1 cellular context compared by ENCODE assay signal in the genomic region with DNA sequence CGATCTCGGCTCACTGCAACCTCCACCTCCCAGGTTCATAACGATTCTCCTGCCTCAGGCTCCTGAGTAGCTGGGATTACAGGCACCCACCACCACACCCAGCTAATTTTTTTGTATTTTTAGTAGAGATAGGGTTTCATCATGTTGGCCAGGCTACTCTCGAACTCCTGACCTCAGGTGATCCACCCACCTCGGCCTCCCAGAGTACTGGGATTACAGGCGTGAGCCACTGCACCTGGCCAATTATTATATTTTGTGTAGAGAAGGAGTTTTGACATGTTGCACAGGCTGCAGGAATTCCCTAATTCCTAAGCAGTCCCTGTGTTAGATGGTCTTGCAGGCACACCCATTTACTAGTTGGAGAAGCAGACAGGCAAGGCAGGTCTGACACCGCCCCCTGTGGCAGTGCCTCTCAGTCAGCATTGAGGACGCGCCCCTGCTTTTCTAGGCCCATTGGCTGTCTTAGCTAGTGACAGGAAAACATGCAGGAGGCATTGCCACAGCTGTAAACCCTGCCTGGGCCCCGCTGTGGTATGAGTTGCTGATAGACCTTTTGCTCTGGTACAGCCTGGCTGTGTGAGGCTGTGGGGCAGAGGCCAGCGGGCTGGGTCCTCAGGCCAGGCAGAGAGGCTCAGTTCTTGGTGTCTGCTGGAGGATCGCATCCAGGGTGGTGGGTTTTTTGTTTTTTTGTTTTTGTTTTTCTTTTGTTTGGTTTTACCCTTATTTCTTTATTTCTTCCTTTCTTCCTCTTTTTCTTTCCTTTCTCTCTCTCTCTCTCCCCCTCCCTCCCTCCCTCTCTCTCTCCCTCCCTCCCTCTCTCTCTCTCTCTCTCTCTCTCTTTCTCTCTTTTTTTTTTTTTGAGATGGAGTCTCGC.
TF ChIP-seq lines count a peak whose summit lies in the region.

No MANE protein-coding gene starts in this region.

TF ChIP-seq in HepG2, 621 proteins besides CTCF, POLR2A, EP300 and RAD21 (continued from another document and continues in another):
- TF ChIP-seq, protein P1, sequence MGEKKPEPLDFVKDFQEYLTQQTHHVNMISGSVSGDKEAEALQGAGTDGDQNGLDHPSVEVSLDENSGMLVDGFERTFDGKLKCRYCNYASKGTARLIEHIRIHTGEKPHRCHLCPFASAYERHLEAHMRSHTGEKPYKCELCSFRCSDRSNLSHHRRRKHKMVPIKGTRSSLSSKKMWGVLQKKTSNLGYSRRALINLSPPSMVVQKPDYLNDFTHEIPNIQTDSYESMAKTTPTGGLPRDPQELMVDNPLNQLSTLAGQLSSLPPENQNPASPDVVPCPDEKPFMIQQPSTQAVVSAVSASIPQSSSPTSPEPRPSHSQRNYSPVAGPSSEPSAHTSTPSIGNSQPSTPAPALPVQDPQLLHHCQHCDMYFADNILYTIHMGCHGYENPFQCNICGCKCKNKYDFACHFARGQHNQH (CRISPR knock-in tag; IDR thresholded peaks at IDR 0.05): 0 out of 2 replicates have a peak, but pooled peaks have one; percentile 28
- TF ChIP-seq ZNF350 (CRISPR knock-in tag; IDR thresholded peaks at IDR 0.05; ENCODE audit: borderline replicate concordance, low read depth) (0 out of 2 replicates have a peak, but pooled peaks have one; percentile 29), SIN3A (IDR thresholded peaks at IDR 0.05; ENCODE audit: borderline replicate concordance, low read depth, low read length) (peak; percentile 61; the same call in 1 of the 2 replicates), ZNF614 (CRISPR knock-in tag; IDR thresholded peaks at IDR 0.05; ENCODE audit: borderline replicate concordance) (peak; percentile 68), FOXC1 (CRISPR knock-in tag; IDR thresholded peaks at IDR 0.05; ENCODE audit: borderline replicate concordance) (peak; percentile 31; the same call in 1 of the 2 replicates), REPIN1 (CRISPR knock-in tag; IDR thresholded peaks at IDR 0.05; ENCODE audit: borderline replicate concordance, low read depth) (peak; percentile 56; the same call in 1 of the 2 replicates), PHF21A (CRISPR knock-in tag; IDR thresholded peaks at IDR 0.05) (0 out of 2 replicates have a peak, but pooled peaks have one; percentile 26), FOXK1 (CRISPR knock-in tag; IDR thresholded peaks at IDR 0.05; ENCODE audit: borderline replicate concordance, low read depth) (peak; percentile 39; the same call in 1 of the 2 replicates), ZFP36L1 (CRISPR knock-in tag; IDR thresholded peaks at IDR 0.05) (0 out of 2 replicates have a peak, but pooled peaks have one; percentile 24), ZFY (CRISPR knock-in tag; IDR thresholded peaks at IDR 0.05) (peak; percentile 54; the same call in 1 of the 2 replicates), RXRB (CRISPR knock-in tag; IDR thresholded peaks at IDR 0.05; ENCODE audit: borderline replicate concordance) (peak; percentile 54; the same call in 1 of the 2 replicates), TARDBP (CRISPR knock-in tag; IDR thresholded peaks at IDR 0.05) (peak; percentile 53; the same call in 1 of the 2 replicates), ZKSCAN8 (CRISPR knock-in tag; IDR thresholded peaks at IDR 0.05; ENCODE audit: borderline replicate concordance) (peak; percentile 47; the same call in 1 of the 2 replicates), HNRNPL (IDR thresholded peaks at IDR 0.05; ENCODE audit: low read depth, low read length) (0 out of 2 replicates have a peak, but pooled peaks have one; percentile 58)
- TF ChIP-seq, protein P2, sequence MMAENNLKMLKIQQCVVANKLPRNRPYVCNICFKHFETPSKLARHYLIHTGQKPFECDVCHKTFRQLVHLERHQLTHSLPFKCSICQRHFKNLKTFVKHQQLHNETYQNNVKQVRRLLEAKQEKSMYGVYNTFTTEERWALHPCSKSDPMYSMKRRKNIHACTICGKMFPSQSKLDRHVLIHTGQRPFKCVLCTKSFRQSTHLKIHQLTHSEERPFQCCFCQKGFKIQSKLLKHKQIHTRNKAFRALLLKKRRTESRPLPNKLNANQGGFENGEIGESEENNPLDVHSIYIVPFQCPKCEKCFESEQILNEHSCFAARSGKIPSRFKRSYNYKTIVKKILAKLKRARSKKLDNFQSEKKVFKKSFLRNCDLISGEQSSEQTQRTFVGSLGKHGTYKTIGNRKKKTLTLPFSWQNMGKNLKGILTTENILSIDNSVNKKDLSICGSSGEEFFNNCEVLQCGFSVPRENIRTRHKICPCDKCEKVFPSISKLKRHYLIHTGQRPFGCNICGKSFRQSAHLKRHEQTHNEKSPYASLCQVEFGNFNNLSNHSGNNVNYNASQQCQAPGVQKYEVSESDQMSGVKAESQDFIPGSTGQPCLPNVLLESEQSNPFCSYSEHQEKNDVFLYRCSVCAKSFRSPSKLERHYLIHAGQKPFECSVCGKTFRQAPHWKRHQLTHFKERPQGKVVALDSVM (CRISPR knock-in tag; IDR thresholded peaks at IDR 0.05): peak; percentile 74
- TF ChIP-seq, protein P3, sequence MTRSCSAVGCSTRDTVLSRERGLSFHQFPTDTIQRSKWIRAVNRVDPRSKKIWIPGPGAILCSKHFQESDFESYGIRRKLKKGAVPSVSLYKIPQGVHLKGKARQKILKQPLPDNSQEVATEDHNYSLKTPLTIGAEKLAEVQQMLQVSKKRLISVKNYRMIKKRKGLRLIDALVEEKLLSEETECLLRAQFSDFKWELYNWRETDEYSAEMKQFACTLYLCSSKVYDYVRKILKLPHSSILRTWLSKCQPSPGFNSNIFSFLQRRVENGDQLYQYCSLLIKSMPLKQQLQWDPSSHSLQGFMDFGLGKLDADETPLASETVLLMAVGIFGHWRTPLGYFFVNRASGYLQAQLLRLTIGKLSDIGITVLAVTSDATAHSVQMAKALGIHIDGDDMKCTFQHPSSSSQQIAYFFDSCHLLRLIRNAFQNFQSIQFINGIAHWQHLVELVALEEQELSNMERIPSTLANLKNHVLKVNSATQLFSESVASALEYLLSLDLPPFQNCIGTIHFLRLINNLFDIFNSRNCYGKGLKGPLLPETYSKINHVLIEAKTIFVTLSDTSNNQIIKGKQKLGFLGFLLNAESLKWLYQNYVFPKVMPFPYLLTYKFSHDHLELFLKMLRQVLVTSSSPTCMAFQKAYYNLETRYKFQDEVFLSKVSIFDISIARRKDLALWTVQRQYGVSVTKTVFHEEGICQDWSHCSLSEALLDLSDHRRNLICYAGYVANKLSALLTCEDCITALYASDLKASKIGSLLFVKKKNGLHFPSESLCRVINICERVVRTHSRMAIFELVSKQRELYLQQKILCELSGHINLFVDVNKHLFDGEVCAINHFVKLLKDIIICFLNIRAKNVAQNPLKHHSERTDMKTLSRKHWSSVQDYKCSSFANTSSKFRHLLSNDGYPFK (CRISPR knock-in tag; IDR thresholded peaks at IDR 0.05; ENCODE audit: borderline replicate concordance): peak; percentile 34; the same call in 1 of the 2 replicates
- TF ChIP-seq, protein P4, sequence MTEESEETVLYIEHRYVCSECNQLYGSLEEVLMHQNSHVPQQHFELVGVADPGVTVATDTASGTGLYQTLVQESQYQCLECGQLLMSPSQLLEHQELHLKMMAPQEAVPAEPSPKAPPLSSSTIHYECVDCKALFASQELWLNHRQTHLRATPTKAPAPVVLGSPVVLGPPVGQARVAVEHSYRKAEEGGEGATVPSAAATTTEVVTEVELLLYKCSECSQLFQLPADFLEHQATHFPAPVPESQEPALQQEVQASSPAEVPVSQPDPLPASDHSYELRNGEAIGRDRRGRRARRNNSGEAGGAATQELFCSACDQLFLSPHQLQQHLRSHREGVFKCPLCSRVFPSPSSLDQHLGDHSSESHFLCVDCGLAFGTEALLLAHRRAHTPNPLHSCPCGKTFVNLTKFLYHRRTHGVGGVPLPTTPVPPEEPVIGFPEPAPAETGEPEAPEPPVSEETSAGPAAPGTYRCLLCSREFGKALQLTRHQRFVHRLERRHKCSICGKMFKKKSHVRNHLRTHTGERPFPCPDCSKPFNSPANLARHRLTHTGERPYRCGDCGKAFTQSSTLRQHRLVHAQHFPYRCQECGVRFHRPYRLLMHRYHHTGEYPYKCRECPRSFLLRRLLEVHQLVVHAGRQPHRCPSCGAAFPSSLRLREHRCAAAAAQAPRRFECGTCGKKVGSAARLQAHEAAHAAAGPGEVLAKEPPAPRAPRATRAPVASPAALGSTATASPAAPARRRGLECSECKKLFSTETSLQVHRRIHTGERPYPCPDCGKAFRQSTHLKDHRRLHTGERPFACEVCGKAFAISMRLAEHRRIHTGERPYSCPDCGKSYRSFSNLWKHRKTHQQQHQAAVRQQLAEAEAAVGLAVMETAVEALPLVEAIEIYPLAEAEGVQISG (CRISPR knock-in tag; IDR thresholded peaks at IDR 0.05): peak; percentile 52
- TF ChIP-seq, protein P5, sequence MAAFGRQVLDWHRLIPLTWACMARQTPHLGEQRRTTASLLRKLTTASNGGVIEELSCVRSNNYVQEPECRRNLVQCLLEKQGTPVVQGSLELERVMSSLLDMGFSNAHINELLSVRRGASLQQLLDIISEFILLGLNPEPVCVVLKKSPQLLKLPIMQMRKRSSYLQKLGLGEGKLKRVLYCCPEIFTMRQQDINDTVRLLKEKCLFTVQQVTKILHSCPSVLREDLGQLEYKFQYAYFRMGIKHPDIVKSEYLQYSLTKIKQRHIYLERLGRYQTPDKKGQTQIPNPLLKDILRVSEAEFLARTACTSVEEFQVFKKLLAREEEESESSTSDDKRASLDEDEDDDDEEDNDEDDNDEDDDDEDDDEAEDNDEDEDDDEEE (CRISPR knock-in tag; IDR thresholded peaks at IDR 0.05): 0 out of 2 replicates have a peak, but pooled peaks have one; percentile 43
- TF ChIP-seq, protein P6, sequence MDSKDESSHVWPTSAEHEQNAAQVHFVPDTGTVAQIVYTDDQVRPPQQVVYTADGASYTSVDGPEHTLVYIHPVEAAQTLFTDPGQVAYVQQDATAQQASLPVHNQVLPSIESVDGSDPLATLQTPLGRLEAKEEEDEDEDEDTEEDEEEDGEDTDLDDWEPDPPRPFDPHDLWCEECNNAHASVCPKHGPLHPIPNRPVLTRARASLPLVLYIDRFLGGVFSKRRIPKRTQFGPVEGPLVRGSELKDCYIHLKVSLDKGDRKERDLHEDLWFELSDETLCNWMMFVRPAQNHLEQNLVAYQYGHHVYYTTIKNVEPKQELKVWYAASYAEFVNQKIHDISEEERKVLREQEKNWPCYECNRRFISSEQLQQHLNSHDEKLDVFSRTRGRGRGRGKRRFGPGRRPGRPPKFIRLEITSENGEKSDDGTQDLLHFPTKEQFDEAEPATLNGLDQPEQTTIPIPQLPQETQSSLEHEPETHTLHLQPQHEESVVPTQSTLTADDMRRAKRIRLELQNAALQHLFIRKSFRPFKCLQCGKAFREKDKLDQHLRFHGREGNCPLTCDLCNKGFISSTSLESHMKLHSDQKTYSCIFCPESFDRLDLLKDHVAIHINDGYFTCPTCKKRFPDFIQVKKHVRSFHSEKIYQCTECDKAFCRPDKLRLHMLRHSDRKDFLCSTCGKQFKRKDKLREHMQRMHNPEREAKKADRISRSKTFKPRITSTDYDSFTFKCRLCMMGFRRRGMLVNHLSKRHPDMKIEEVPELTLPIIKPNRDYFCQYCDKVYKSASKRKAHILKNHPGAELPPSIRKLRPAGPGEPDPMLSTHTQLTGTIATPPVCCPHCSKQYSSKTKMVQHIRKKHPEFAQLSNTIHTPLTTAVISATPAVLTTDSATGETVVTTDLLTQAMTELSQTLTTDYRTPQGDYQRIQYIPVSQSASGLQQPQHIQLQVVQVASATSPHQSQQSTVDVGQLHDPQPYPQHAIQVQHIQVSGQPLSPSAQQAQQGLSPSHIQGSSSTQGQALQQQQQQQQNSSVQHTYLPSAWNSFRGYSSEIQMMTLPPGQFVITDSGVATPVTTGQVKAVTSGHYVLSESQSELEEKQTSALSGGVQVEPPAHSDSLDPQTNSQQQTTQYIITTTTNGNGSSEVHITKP (CRISPR knock-in tag; IDR thresholded peaks at IDR 0.05; ENCODE audit: low read depth): peak; percentile 75; the same call in 1 of the 2 replicates
- TF ChIP-seq, protein P7, sequence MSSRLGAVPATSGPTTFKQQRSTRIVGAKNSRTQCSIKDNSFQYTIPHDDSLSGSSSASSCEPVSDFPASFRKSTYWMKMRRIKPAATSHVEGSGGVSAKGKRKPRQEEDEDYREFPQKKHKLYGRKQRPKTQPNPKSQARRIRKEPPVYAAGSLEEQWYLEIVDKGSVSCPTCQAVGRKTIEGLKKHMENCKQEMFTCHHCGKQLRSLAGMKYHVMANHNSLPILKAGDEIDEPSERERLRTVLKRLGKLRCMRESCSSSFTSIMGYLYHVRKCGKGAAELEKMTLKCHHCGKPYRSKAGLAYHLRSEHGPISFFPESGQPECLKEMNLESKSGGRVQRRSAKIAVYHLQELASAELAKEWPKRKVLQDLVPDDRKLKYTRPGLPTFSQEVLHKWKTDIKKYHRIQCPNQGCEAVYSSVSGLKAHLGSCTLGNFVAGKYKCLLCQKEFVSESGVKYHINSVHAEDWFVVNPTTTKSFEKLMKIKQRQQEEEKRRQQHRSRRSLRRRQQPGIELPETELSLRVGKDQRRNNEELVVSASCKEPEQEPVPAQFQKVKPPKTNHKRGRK (CRISPR knock-in tag; IDR thresholded peaks at IDR 0.05): peak; percentile 70
- TF ChIP-seq, protein P8, sequence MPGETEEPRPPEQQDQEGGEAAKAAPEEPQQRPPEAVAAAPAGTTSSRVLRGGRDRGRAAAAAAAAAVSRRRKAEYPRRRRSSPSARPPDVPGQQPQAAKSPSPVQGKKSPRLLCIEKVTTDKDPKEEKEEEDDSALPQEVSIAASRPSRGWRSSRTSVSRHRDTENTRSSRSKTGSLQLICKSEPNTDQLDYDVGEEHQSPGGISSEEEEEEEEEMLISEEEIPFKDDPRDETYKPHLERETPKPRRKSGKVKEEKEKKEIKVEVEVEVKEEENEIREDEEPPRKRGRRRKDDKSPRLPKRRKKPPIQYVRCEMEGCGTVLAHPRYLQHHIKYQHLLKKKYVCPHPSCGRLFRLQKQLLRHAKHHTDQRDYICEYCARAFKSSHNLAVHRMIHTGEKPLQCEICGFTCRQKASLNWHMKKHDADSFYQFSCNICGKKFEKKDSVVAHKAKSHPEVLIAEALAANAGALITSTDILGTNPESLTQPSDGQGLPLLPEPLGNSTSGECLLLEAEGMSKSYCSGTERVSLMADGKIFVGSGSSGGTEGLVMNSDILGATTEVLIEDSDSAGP (CRISPR knock-in tag; IDR thresholded peaks at IDR 0.05; ENCODE audit: borderline replicate concordance): peak; percentile 28; the same call in 1 of the 2 replicates
- TF ChIP-seq, protein P9, sequence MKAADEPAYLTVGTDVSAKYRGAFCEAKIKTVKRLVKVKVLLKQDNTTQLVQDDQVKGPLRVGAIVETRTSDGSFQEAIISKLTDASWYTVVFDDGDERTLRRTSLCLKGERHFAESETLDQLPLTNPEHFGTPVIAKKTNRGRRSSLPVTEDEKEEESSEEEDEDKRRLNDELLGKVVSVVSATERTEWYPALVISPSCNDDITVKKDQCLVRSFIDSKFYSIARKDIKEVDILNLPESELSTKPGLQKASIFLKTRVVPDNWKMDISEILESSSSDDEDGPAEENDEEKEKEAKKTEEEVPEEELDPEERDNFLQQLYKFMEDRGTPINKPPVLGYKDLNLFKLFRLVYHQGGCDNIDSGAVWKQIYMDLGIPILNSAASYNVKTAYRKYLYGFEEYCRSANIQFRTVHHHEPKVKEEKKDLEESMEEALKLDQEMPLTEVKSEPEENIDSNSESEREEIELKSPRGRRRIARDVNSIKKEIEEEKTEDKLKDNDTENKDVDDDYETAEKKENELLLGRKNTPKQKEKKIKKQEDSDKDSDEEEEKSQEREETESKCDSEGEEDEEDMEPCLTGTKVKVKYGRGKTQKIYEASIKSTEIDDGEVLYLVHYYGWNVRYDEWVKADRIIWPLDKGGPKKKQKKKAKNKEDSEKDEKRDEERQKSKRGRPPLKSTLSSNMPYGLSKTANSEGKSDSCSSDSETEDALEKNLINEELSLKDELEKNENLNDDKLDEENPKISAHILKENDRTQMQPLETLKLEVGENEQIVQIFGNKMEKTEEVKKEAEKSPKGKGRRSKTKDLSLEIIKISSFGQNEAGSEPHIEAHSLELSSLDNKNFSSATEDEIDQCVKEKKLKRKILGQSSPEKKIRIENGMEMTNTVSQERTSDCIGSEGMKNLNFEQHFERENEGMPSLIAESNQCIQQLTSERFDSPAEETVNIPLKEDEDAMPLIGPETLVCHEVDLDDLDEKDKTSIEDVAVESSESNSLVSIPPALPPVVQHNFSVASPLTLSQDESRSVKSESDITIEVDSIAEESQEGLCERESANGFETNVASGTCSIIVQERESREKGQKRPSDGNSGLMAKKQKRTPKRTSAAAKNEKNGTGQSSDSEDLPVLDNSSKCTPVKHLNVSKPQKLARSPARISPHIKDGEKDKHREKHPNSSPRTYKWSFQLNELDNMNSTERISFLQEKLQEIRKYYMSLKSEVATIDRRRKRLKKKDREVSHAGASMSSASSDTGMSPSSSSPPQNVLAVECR (CRISPR knock-in tag; IDR thresholded peaks at IDR 0.05; ENCODE audit: borderline replicate concordance): peak; percentile 84
